ENCODE assay signal across 1 cellular context in genomic region chr12:12720052-12720451, GRCh38.
TF ChIP-seq lines count a peak whose summit lies in the region.

No MANE protein-coding gene starts in this region.

TF ChIP-seq in SK-N-SH, 30 proteins besides CTCF, POLR2A, EP300 and RAD21 (continued from another document):
- TF ChIP-seq RCOR1 (IDR thresholded peaks at IDR 0.05; ENCODE audit: low read length) (no peak), TAF1 (IDR thresholded peaks at IDR 0.05; ENCODE audit: borderline replicate concordance, low read depth, low read length) (no peak), FOXJ3 (CRISPR knock-in tag; IDR thresholded peaks at IDR 0.05) (no peak), ELF1 (IDR thresholded peaks at IDR 0.05) (no peak), GABPA (IDR thresholded peaks at IDR 0.05; ENCODE audit: low read depth) (no peak)
